ENCODE assay signal across 32 cellular contexts in the genomic region with DNA sequence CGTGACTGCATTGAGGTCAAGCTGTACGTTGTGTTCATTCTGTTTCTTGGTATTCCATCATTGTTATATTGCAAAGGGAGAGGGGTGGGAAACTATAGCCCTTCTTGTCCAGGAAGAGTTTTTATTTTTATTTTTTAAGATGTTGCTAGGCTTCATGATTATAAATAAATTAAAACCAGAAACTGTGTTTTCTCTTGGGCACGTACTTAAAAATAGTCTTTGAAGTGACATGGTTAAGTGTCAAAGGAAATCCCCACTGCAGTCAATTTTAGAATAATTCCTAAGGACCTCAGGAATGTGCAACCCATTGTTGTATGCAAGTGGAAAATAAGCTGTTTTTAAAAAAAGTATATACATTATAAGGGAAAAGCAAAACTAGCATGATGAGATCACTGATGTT.
"Had no signal": no experiment of that assay in that cellular context is flagged by ENCODE, and none has a peak within 500 bp of the region (broad histone marks: within the 10 kb centered on the region; RNA-seq: fewer than 3 reads in every experiment).

No MANE protein-coding gene starts in this region.

- H3K9me3 ChIP-seq: adrenal gland, body of pancreas, esophagus muscularis mucosa, gastroesophageal sphincter, heart right ventricle had no signal

- H3K4me1 ChIP-seq: adrenal gland, body of pancreas, esophagus muscularis mucosa, gastroesophageal sphincter had no signal

- DNase-seq: activated CD4-positive, alpha-beta memory T cell treated with anti-CD3 and anti-CD28 coated beads for 36 hours; activated CD4-positive, alpha-beta T cell treated with anti-CD3 and anti-CD28 coated beads for 36 hours; activated CD4-positive, alpha-beta T cell treated with anti-CD3 and anti-CD28 coated beads, Interleukin-2, amount 10 ng/mL, durations not matched to agents 24 days and 14 days; activated CD4-positive, CD25-positive, alpha-beta regulatory T cell; activated CD4-positive, CD25-positive, alpha-beta regulatory T cell treated with anti-CD3 and anti-CD28 coated beads, Interleukin-2, amount 50 U/mL, for 72 hours; activated CD8-positive, alpha-beta memory T cell treated with anti-CD3 and anti-CD28 coated beads, Interleukin-2, amount 10 ng/mL, durations not matched to agents 7 days and 5 days; activated CD8-positive, alpha-beta memory T cell treated with anti-CD3 and anti-CD28 coated beads, Interleukin-2, amount 50 U/mL, for 4 hours; activated CD8-positive, alpha-beta T cell treated with anti-CD3 and anti-CD28 coated beads, Interleukin-2, amount 10 ng/mL, durations not matched to agents 7 days and 5 days; activated effector memory CD4-positive, alpha-beta T cell treated with anti-CD3 and anti-CD28 coated beads, Interleukin-2, amount 50 U/mL, for 16 hours; activated naive CD4-positive, alpha-beta T cell treated with anti-CD3 and anti-CD28 coated beads for 36 hours; activated naive CD8-positive, alpha-beta T cell treated with anti-CD3 and anti-CD28 coated beads for 36 hours; activated naive CD8-positive, alpha-beta T cell treated with anti-CD3 and anti-CD28 coated beads, Interleukin-2, amount 50 U/mL, for 24 hours; activated T-cell treated with anti-CD3 and anti-CD28 coated beads, Interleukin-2, amount 50 U/mL, for 1 hour; activated T-cell treated with anti-CD3 and anti-CD28 coated beads, Interleukin-2, amount 50 U/mL, for 48 hours; adrenal gland; amygdala; aorta; body of pancreas; caudate nucleus; cortex of kidney; dorsolateral prefrontal cortex; effector memory CD4-positive, alpha-beta T cell; endodermal cell; erythroblast; foreskin melanocyte; heart right ventricle; T-helper 1 cell; T-helper 17 cell; T1000; WERI-Rb-1 had no signal

- H3K36me3 ChIP-seq: adrenal gland, esophagus muscularis mucosa, gastroesophageal sphincter, heart right ventricle, WERI-Rb-1 had no signal

- ATAC-seq: activated CD4-positive, alpha-beta T cell treated with anti-CD3 and anti-CD28 coated beads for 36 hours; activated CD8-positive, alpha-beta memory T cell treated with anti-CD3 and anti-CD28 coated beads, Interleukin-2, amount 10 ng/mL, durations not matched to agents 7 days and 5 days; activated CD8-positive, alpha-beta T cell treated with anti-CD3 and anti-CD28 coated beads, Interleukin-2, amount 10 ng/mL, durations not matched to agents 7 days and 5 days; activated naive CD8-positive, alpha-beta T cell treated with anti-CD3 and anti-CD28 coated beads, Interleukin-2, amount 50 U/mL, for 24 hours; body of pancreas; gastroesophageal sphincter; T-helper 17 cell had no signal

- H3K27me3 ChIP-seq: adrenal gland, body of pancreas, esophagus muscularis mucosa, gastroesophageal sphincter, heart right ventricle had no signal

- H3K27ac ChIP-seq: adrenal gland, body of pancreas, dorsolateral prefrontal cortex, esophagus muscularis mucosa, gastroesophageal sphincter, WERI-Rb-1 had no signal

- H3K4me3 ChIP-seq: adrenal gland, body of pancreas, dorsolateral prefrontal cortex, esophagus muscularis mucosa, gastroesophageal sphincter, heart right ventricle had no signal
